Comparison of ENCODE assay signal across 12 cellular contexts in genomic region chr4:8168232-8168631, GRCh38. TPM values are rescaled to one million over a fixed set of nuclear protein-coding genes. Genes with fewer than 3 reads are reported as not detected.
A peak's percentile ranks its signal among the peaks of the same experiment; 100 is the strongest.
DNase-seq lines count a peak whose midpoint lies in the region; ATAC-seq and TF ChIP-seq lines count a peak whose summit lies in the region.
"Had no signal": no experiment of that assay in that cellular context is flagged by ENCODE, and none has a peak within 500 bp of the region (broad histone marks: within the 10 kb centered on the region; RNA-seq: fewer than 3 reads in every experiment).

No MANE protein-coding gene starts in this region.

- BruUV-seq in Calu3 (replicated peaks; lab: Mats Ljungman, UMichigan): no TSS peak

- peaks cover 6% of the 10 kb centered on the region for H3K9me3 ChIP-seq in osteoblast (ENCODE audit: low read depth, low read length)

- H3K36me3 Mint-ChIP-seq in Calu3 (ENCODE audit: insufficient read depth, unreplicated experiment): no peaks in the 10 kb centered on the region
- H3K36me3 Mint-ChIP-seq in dendritic cell treated with granulocyte-macrophage colony-stimulating factor and Interleukin-4, amounts not matched to agents 40 ng/mL and 50 ng/mL, for 4 days (ENCODE audit: low read depth): no peaks in the 10 kb centered on the region
- no peaks in the 10 kb centered on the region for H3K36me3 Mint-ChIP-seq in activated naive CD4-positive, alpha-beta T cell treated with anti-CD3 and anti-CD28 coated beads, Interleukin-2, amount 50 U/mL, for 72 hours

- DNase-seq in Calu3 (no peak), osteoblast (ENCODE audit: insufficient read length, low spot score, missing footprints) (no peak), NCI-H446 treated with DMSO at 0.1 percent for 48 hours (lab: John Stamatoyannopoulos, UW) (no peak), cortex of kidney (lab: John Stamatoyannopoulos, UW) (no peak)
- no peak for DNase-seq in activated naive CD4-positive, alpha-beta T cell treated with anti-CD3 and anti-CD28 coated beads, Interleukin-2, amount 50 U/mL, for 72 hours (ENCODE audit: low spot score in 2 of 2)
- DNase-seq: activated T-cell treated with anti-CD3 and anti-CD28 coated beads for 4 hours, DMS 273 treated with DMSO at 0.1 percent for 48 hours, NCI-H2081, T1000 had no signal

- no peak overlapping the region for H3K4me3 Mint-ChIP-seq in Calu3 (ENCODE audit: low read depth, unreplicated experiment)
- no peak overlapping the region for H3K4me3 Mint-ChIP-seq in dendritic cell treated with granulocyte-macrophage colony-stimulating factor and Interleukin-4, amounts not matched to agents 40 ng/mL and 50 ng/mL, for 4 days

- H3K36me3 ChIP-seq in KMS-11 (ENCODE audit: insufficient read depth): no peaks in the 10 kb centered on the region
- H3K36me3 ChIP-seq in osteoblast (ENCODE audit: insufficient read depth, low read length): no peaks in the 10 kb centered on the region

- ATAC-seq in HG02642 (IDR thresholded peaks at IDR 0.05; ENCODE audit: poor library complexity, unreplicated experiment): no peak
- ATAC-seq in activated naive CD4-positive, alpha-beta T cell treated with anti-CD3 and anti-CD28 coated beads, Interleukin-2, amount 50 U/mL, for 72 hours: no peak

- H3K4me2 ChIP-seq in KMS-11 (no peak overlapping the region), osteoblast (ENCODE audit: insufficient read depth, low read length) (no peak overlapping the region)

- H3K79me2 ChIP-seq in KMS-11 (ENCODE audit: insufficient read depth, low read depth) (no peaks in the 10 kb centered on the region), osteoblast (ENCODE audit: insufficient read depth, low read length) (no peaks in the 10 kb centered on the region)

- H3K9me3 Mint-ChIP-seq in Calu3 (ENCODE audit: low read depth, unreplicated experiment): no peaks in the 10 kb centered on the region
- H3K9me3 Mint-ChIP-seq in dendritic cell treated with granulocyte-macrophage colony-stimulating factor and Interleukin-4, amounts not matched to agents 40 ng/mL and 50 ng/mL, for 4 days: peaks cover 9% of the 10 kb centered on the region
- peaks cover 0 to 9% of the 10 kb centered on the region in 2 donors for H3K9me3 Mint-ChIP-seq in activated naive CD4-positive, alpha-beta T cell treated with anti-CD3 and anti-CD28 coated beads, Interleukin-2, amount 50 U/mL, for 72 hours

- H4K20me1 ChIP-seq in KMS-11 (ENCODE audit: insufficient read depth) (no peaks in the 10 kb centered on the region), osteoblast (ENCODE audit: insufficient read depth, low read length) (no peaks in the 10 kb centered on the region)

- TF ChIP-seq CTCF in Calu3 (IDR thresholded peaks at IDR 0.05; ENCODE audit: unreplicated experiment) (peak; percentile 23), KMS-11 (conservative IDR thresholded peaks at IDR 0.05; ENCODE audit: low read depth, low read length) (peak; percentile 54; the same call in 1 of the 2 replicates), osteoblast (IDR thresholded peaks at IDR 0.05; ENCODE audit: extremely low read depth, low read depth, low read length) (peak; percentile 38)

- H3K27ac ChIP-seq in KMS-11 (no peak overlapping the region), osteoblast (ENCODE audit: low read depth, low read length) (no peak overlapping the region)

- peaks cover 42% of the 10 kb centered on the region for H3K27me3 Mint-ChIP-seq in Calu3 (ENCODE audit: unreplicated experiment)
- peaks cover 37% of the 10 kb centered on the region for H3K27me3 Mint-ChIP-seq in dendritic cell treated with granulocyte-macrophage colony-stimulating factor and Interleukin-4, amounts not matched to agents 40 ng/mL and 50 ng/mL, for 4 days

- CTCF ChIA-PET in Calu3 (lab: Charles Lee): no interaction called here

- no peaks in the 10 kb centered on the region for H3K4me1 ChIP-seq in KMS-11 (ENCODE audit: low read depth, poor library complexity, severe bottlenecking)
- no peaks in the 10 kb centered on the region for H3K4me1 ChIP-seq in osteoblast (ENCODE audit: insufficient read depth, low read length)

- H3K4me1 Mint-ChIP-seq in Calu3 (ENCODE audit: low read depth, unreplicated experiment): no peaks in the 10 kb centered on the region
- H3K4me1 Mint-ChIP-seq in dendritic cell treated with granulocyte-macrophage colony-stimulating factor and Interleukin-4, amounts not matched to agents 40 ng/mL and 50 ng/mL, for 4 days (ENCODE audit: low read depth): peaks cover 58% of the 10 kb centered on the region

- H3K4me3 ChIP-seq in KMS-11 (IDR thresholded peaks at IDR 0.05; ENCODE audit: insufficient read depth, low read depth, low read length) (no peak overlapping the region), osteoblast (ENCODE audit: insufficient read depth, low read length) (no peak overlapping the region)

- intact Hi-C loops in Calu3 (cut with micrococcal nuclease; ENCODE audit: unreplicated experiment): no loop called here
- intact Hi-C loops in dendritic cell treated with granulocyte-macrophage colony-stimulating factor and Interleukin-4, amounts not matched to agents 40 ng/mL and 50 ng/mL, for 4 days (cut with micrococcal nuclease): no loop called here

- no peak overlapping the region for H3K27ac Mint-ChIP-seq in Calu3 (ENCODE audit: unreplicated experiment)
- H3K27ac Mint-ChIP-seq in dendritic cell treated with granulocyte-macrophage colony-stimulating factor and Interleukin-4, amounts not matched to agents 40 ng/mL and 50 ng/mL, for 4 days: peak overlapping the region; percentile 75
- H3K27ac Mint-ChIP-seq in activated naive CD4-positive, alpha-beta T cell treated with anti-CD3 and anti-CD28 coated beads, Interleukin-2, amount 50 U/mL, for 72 hours: no peak overlapping the region

- no peak overlapping the region for H3K9ac ChIP-seq in KMS-11

- H2AFZ ChIP-seq in KMS-11 (ENCODE audit: low read depth) (no peak overlapping the region), osteoblast (ENCODE audit: low read length) (no peak overlapping the region)

- H3K27me3 ChIP-seq in KMS-11 (ENCODE audit: insufficient read depth, low read depth): no peaks in the 10 kb centered on the region
- H3K27me3 ChIP-seq in osteoblast (ENCODE audit: insufficient read depth, low read length): peaks cover 21% of the 10 kb centered on the region

RNA-seq across cellular contexts. Expression of gene ABLIM2, which starts 9.6 kb away (rescaled TPM):
- total RNA-seq in Calu3 (2022): 1.0 and 1.2 TPM in 2 replicates
- 0.29 and 0.36 TPM in 2 replicates for total RNA-seq in osteoblast
- under 1 TPM; 0.27 to 0.41 TPM for total RNA-seq in activated naive CD4-positive, alpha-beta T cell treated with anti-CD3 and anti-CD28 coated beads, Interleukin-2, amount 50 U/mL, for 72 hours

RNA-seq across cellular contexts. Expression of gene SH3TC1, which starts 30.9 kb away (rescaled TPM):
- total RNA-seq in Calu3 (2022) (7.8 and 10.8 TPM in 2 replicates), osteoblast (3.5 and 3.6 TPM in 2 replicates)
- total RNA-seq in activated naive CD4-positive, alpha-beta T cell treated with anti-CD3 and anti-CD28 coated beads, Interleukin-2, amount 50 U/mL, for 72 hours: 10 to 100 TPM; 12.2 to 22.2 TPM
